8 cellular contexts compared by ENCODE assay signal in the genomic region with DNA sequence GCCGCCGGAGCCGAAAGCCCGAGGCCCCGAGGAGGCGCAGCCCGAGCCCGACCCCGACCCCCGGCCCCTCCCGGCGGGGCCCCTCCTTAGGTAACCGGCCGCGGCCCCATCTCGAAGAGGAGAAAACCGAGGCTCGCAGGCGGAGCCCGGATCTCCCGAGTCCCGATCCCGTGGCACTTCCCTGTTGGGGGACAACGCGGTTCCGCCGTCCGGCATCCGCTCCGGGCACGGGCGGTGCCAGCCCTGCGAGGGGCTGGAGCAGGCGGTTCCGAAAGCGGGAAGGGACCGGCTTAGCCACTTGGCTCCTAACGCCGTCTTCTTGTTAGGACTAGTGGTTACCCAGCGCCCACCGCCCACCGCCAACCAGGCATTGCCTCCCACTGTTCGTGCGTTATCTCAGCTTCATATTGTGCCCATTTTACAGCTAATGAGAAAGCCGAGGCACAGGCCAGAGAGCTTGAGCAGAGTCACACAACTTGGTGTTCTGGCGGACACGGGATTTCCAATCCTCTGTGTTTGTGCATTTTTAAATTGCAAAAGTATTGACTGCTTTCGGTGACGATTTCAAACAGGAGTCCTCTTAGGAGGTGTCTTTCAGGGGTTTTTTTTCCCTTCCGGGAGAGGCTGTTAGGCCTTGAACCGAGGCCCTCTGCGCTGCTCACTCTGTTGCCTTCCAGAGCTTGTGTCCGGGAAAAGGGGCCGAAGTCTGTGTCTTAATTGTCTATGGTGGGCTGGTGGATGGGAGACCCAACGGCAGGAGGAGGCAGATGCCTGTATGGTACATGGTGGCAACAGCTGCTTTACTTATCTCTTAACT. TPM values are rescaled to one million over a fixed set of nuclear protein-coding genes. Genes with fewer than 3 reads are reported as not detected.
DNase-seq lines count a peak whose midpoint lies in the region; ATAC-seq and TF ChIP-seq lines count a peak whose summit lies in the region.

No MANE protein-coding gene starts in this region.

- peak overlapping the region; percentile 82 for H3K9ac ChIP-seq in SK-N-SH
- no peak overlapping the region for H3K9ac ChIP-seq in neural cell (ENCODE audit: low read length)

- WGBS in SK-N-SH (ENCODE audit: low lambda C conversion rate) = 3% methylated on average over 38 of the region's 55 CpGs

- H3K9me2 ChIP-seq in SK-N-SH (no peaks in the 10 kb centered on the region), neural cell (ENCODE audit: insufficient read depth, low read length) (no peaks in the 10 kb centered on the region)

- H3K4me1 ChIP-seq in SK-N-SH (ENCODE audit: control insufficient read depth in 1 of 2, insufficient read depth in 2 of 2, low read depth in 1 of 2, low read length in 1 of 2) = peaks cover 0 to 6% of the 10 kb centered on the region in 2 experiments; a peak in 1 of 4 replicates

- TF ChIP-seq EP300 in SK-N-SH (IDR thresholded peaks at IDR 0.05; ENCODE audit: borderline replicate concordance in 1 of 2, low read depth in 1 of 2, low read length in 1 of 2) (no peak), neural cell (conservative IDR thresholded peaks at IDR 0.05; ENCODE audit: poor library complexity, severe bottlenecking) (no peak)

- TF ChIP-seq RAD21 in SK-N-SH (IDR thresholded peaks at IDR 0.05; ENCODE audit: low read length) = no peak
- TF ChIP-seq RAD21 in neural cell (conservative IDR thresholded peaks at IDR 0.05) = no peak

- H3K79me2 ChIP-seq in SK-N-SH (ENCODE audit: insufficient read depth) (peaks cover 52% of the 10 kb centered on the region), neural cell (replicated peaks; ENCODE audit: insufficient read depth, low read length) (no peaks in the 10 kb centered on the region)

- no peak for DNase-seq in AG10803 (ENCODE audit: low read depth)
- peak; percentile 52 for DNase-seq in SK-N-SH
- peak; percentile 67 to 79 for DNase-seq in erythroblast (lab: John Stamatoyannopoulos, UW)
- no peak for DNase-seq in AML-193 (lab: John Stamatoyannopoulos, UW)

- H3K27ac ChIP-seq in SK-N-SH (ENCODE audit: low read depth in 2 of 2, low read length in 1 of 2) (peak overlapping the region; percentile 18 to 38; a peak in 3 of 4 replicates), neural cell (ENCODE audit: low read length) (no peak overlapping the region)

- H3K27me3 ChIP-seq in SK-N-SH (ENCODE audit: insufficient read depth) = no peaks in the 10 kb centered on the region
- H3K27me3 ChIP-seq in neural cell (ENCODE audit: insufficient read depth, low read depth, low read length) = no peaks in the 10 kb centered on the region

- ATAC-seq in GM18511 (IDR thresholded peaks at IDR 0.05; ENCODE audit: unreplicated experiment) = peak; percentile 15
- ATAC-seq in HG03045 (IDR thresholded peaks at IDR 0.05; ENCODE audit: unreplicated experiment) = peak; percentile 13
- no peak for ATAC-seq in GM21360 (IDR thresholded peaks at IDR 0.05; ENCODE audit: unreplicated experiment)

- peak overlapping the region; percentile 60 for H2AFZ ChIP-seq in SK-N-SH (ENCODE audit: low read depth)
- H2AFZ ChIP-seq in neural cell (ENCODE audit: low read depth, low read length) = no peak overlapping the region

- H4K20me1 ChIP-seq in SK-N-SH (ENCODE audit: insufficient read depth) = no peaks in the 10 kb centered on the region
- H4K20me1 ChIP-seq in neural cell (ENCODE audit: insufficient read depth) = no peaks in the 10 kb centered on the region

- peak; percentile 33 for TF ChIP-seq POLR2A in erythroblast (IDR thresholded peaks at IDR 0.05; ENCODE audit: low read length)

- H3K4me2 ChIP-seq in SK-N-SH = peak overlapping the region; percentile 96
- H3K4me2 ChIP-seq in neural cell (ENCODE audit: low read length) = peak overlapping the region; percentile 39

- H3K36me3 ChIP-seq in SK-N-SH (replicated peaks in 1 of 2; ENCODE audit: control insufficient read depth in 1 of 2, insufficient read depth in 2 of 2, low read length in 1 of 2) (peaks cover 2 to 16% of the 10 kb centered on the region in 2 experiments), neural cell (ENCODE audit: insufficient read depth, low read length) (no peaks in the 10 kb centered on the region)

- no peak for TF ChIP-seq CTCF in AG10803 (conservative IDR thresholded peaks at IDR 0.05; ENCODE audit: low read length)
- no peak for TF ChIP-seq CTCF in SK-N-SH (IDR thresholded peaks at IDR 0.05)
- TF ChIP-seq CTCF in neural cell (IDR thresholded peaks at IDR 0.05; ENCODE audit: poor library complexity, severe bottlenecking) = no peak

- CTCF ChIA-PET in SK-N-SH (lab: Yijun Ruan, JAX) = interaction anchor here (0.6 to 1.0 kb wide), 6 partner anchors 13 to 317 kb away, joined by 3 to 4 read pairs (median 3); no protein-coding TSS in a partner anchor

- H3K4me3 ChIP-seq in AG10803 (ENCODE audit: low read length) = peak overlapping the region; percentile 78
- H3K4me3 ChIP-seq in SK-N-SH (ENCODE audit: low read depth in 2 of 2, low read length in 1 of 2) = peak overlapping the region; percentile 61 to 75
- peak overlapping the region; percentile 67 for H3K4me3 ChIP-seq in neural cell (ENCODE audit: low read length)

- POLR2A ChIA-PET in SK-N-SH (lab: Yijun Ruan, JAX) = interaction anchor here (0.6 kb wide), 1 partner anchor 9 kb away, joined by 3 read pairs; no protein-coding TSS in a partner anchor

- H3F3A ChIP-seq in SK-N-SH (replicated peaks; ENCODE audit: insufficient read depth) = peaks cover 10% of the 10 kb centered on the region
- H3F3A ChIP-seq in neural cell (ENCODE audit: insufficient read depth, low read length, poor library complexity, severe bottlenecking) = no peaks in the 10 kb centered on the region

- H3K9me3 ChIP-seq in SK-N-SH = peaks cover 8% of the 10 kb centered on the region; the same call in 1 of the 2 replicates
- H3K9me3 ChIP-seq in neural cell (ENCODE audit: low read length) = no peaks in the 10 kb centered on the region

TF ChIP-seq in SK-N-SH, 30 proteins besides CTCF, POLR2A, EP300 and RAD21 (continues in another document):
- TF ChIP-seq ELF1 (IDR thresholded peaks at IDR 0.05) = 0 out of 2 replicates have a peak, but pooled peaks have one; percentile 11
- TF ChIP-seq, protein P1, sequence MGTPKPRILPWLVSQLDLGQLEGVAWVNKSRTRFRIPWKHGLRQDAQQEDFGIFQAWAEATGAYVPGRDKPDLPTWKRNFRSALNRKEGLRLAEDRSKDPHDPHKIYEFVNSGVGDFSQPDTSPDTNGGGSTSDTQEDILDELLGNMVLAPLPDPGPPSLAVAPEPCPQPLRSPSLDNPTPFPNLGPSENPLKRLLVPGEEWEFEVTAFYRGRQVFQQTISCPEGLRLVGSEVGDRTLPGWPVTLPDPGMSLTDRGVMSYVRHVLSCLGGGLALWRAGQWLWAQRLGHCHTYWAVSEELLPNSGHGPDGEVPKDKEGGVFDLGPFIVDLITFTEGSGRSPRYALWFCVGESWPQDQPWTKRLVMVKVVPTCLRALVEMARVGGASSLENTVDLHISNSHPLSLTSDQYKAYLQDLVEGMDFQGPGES (IDR thresholded peaks at IDR 0.05; ENCODE audit: low read depth, low read length) = no peak
- 0 out of 2 replicates have a peak, but pooled peaks have one; percentile 19 for TF ChIP-seq RCOR1 (IDR thresholded peaks at IDR 0.05; ENCODE audit: low read length)
- TF ChIP-seq, protein P2, sequence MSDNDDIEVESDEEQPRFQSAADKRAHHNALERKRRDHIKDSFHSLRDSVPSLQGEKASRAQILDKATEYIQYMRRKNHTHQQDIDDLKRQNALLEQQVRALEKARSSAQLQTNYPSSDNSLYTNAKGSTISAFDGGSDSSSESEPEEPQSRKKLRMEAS (IDR thresholded peaks at IDR 0.05; ENCODE audit: low read depth) = peak; percentile 38; the same call in 1 of the 2 replicates
- no peak for TF ChIP-seq FOSL2 (IDR thresholded peaks at IDR 0.05; ENCODE audit: borderline replicate concordance, low read depth)
- TF ChIP-seq YY1 (IDR thresholded peaks at IDR 0.05; ENCODE audit: low read depth) = no peak
- no peak for TF ChIP-seq CHD2 (IDR thresholded peaks at IDR 0.05; ENCODE audit: low read length, partially characterized antibody)
- no peak for TF ChIP-seq SIN3A (IDR thresholded peaks at IDR 0.05; ENCODE audit: borderline replicate concordance, low read depth, low read length)
- no peak for TF ChIP-seq RXRA (IDR thresholded peaks at IDR 0.05; ENCODE audit: borderline replicate concordance, low read depth)

TF ChIP-seq in neural cell, 6 proteins besides CTCF, POLR2A, EP300 and RAD21:
- no peak for TF ChIP-seq MXI1 (conservative IDR thresholded peaks at IDR 0.05; ENCODE audit: poor library complexity, severe bottlenecking)

RNA-seq across cellular contexts. Expression of a gene that starts 0.6 kb away (rescaled TPM):
- polyA plus RNA-seq in SK-N-SH (2012; rRNA removed) (17.0 and 19.5 TPM in 2 replicates), neural cell (0.54 and 2.1 TPM in 2 replicates)
- 15.4 and 19.7 TPM in 2 replicates for polyA plus RNA-seq in SK-N-SH (2012; cell fraction: cytosol; rRNA removed)
- 8.0 and 9.4 TPM in 2 replicates for polyA plus RNA-seq in SK-N-SH (2012; cell fraction: nucleus; rRNA removed)
- polyA minus RNA-seq in neural cell = 0.49 TPM in 1 of 2 replicates, not detected in the other

RNA-seq across cellular contexts. Expression of a gene that starts 22.3 kb away (rescaled TPM):
- polyA plus RNA-seq in SK-N-SH (2012; rRNA removed) (15.9 and 16.0 TPM in 2 replicates), neural cell (10.8 and 21.2 TPM in 2 replicates)
- 8.3 and 12.6 TPM in 2 replicates for polyA plus RNA-seq in SK-N-SH (2012; cell fraction: cytosol; rRNA removed)
- 10.6 and 12.1 TPM in 2 replicates for polyA plus RNA-seq in SK-N-SH (2012; cell fraction: nucleus; rRNA removed)
- 30.0 and 33.6 TPM in 2 replicates for polyA minus RNA-seq in neural cell

Comparison
In these comparisons a context has a peak if more than half of its experiments do, and no peak if none do; other contexts are left out.
1. DNase-seq: peak in SK-N-SH (single experiment) and erythroblast (2 of 2); none in AG10803 (single experiment) and AML-193 (0 of 2).
2. Peak in every context shown above with its lines, with median percentiles within 50 percentile points of each other: H3K4me3 ChIP-seq.